Comparison of ENCODE assay signal across 16 cellular contexts in the genomic region with DNA sequence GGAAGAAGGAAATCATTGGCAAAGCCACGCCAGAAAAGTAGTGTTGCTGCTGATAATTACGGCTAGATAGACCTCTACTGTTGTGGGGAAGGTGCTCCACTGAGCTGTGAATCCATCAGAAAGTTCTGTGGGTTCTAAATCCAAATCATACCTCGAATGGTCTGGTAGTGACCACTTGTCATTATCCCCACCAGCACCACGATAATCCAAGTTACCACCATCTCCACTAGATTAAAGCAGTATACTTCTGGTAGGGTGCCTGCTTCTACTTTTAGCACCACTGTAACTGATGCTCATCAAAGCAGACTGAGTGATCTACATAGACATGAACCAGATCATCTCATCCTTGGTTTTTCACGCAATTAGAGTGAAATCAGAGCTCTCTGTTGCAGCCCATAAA.
A peak's percentile ranks its signal among the peaks of the same experiment; 100 is the strongest.
DNase-seq lines count a peak whose midpoint lies in the region; ATAC-seq and TF ChIP-seq lines count a peak whose summit lies in the region.
"Had no signal": no experiment of that assay in that cellular context is flagged by ENCODE, and none has a peak within 500 bp of the region (broad histone marks: within the 10 kb centered on the region; RNA-seq: fewer than 3 reads in every experiment).

No MANE protein-coding gene starts in this region.

- H3K23ac ChIP-seq in mesenchymal stem cell (ENCODE audit: low read length in 2 of 2), result no peak overlapping the region

- H2BK120ac ChIP-seq in mesenchymal stem cell (ENCODE audit: low read depth, low read length), result no peak overlapping the region

- peak overlapping the region; percentile 39 for H2AK5ac ChIP-seq in mesenchymal stem cell (ENCODE audit: low read length, severe bottlenecking)

- H3K27me3 ChIP-seq in SJSA1 (replicated peaks) (no peaks in the 10 kb centered on the region), mesenchymal stem cell (ENCODE audit: control insufficient read depth in 1 of 2, insufficient read depth in 1 of 2, low read length in 2 of 2) (no peaks in the 10 kb centered on the region), thoracic aorta (replicated peaks; ENCODE audit: insufficient read depth) (no peaks in the 10 kb centered on the region)

- no peaks in the 10 kb centered on the region for H3K9me3 ChIP-seq in SJSA1 (replicated peaks)
- H3K9me3 ChIP-seq in mesenchymal stem cell (ENCODE audit: control insufficient read depth, low read length), result peaks cover 9% of the 10 kb centered on the region
- no peaks in the 10 kb centered on the region for H3K9me3 ChIP-seq in thoracic aorta

- H3K18ac ChIP-seq in mesenchymal stem cell (ENCODE audit: low read depth in 1 of 2, low read length in 2 of 2), result no peak overlapping the region

- H4K8ac ChIP-seq in mesenchymal stem cell (ENCODE audit: low read length), result no peak overlapping the region

- H2BK5ac ChIP-seq in mesenchymal stem cell (ENCODE audit: low read depth, low read length, poor library complexity, severe bottlenecking), result no peak overlapping the region

- no peaks in the 10 kb centered on the region for H3K9me3 Mint-ChIP-seq in HFFc6

- WGBS in mesenchymal stem cell, result 89% methylated on average over 5 of the region's 5 CpGs

- H3K36me3 ChIP-seq in SJSA1 (no peaks in the 10 kb centered on the region), mesenchymal stem cell (ENCODE audit: control insufficient read depth in 1 of 2, insufficient read depth in 2 of 2, low read depth in 1 of 2, low read length in 2 of 2) (no peaks in the 10 kb centered on the region), thoracic aorta (no peaks in the 10 kb centered on the region)

- H3K36me3 Mint-ChIP-seq in HFFc6 (ENCODE audit: low read depth), result peaks cover 23% of the 10 kb centered on the region
- H3K36me3 Mint-ChIP-seq: CD4-positive, alpha-beta memory T cell had no signal

- H3K4me3 Mint-ChIP-seq in HFFc6, result peak overlapping the region; percentile 43; the same call in 1 of the 2 replicates
- H3K4me3 Mint-ChIP-seq: CD4-positive, alpha-beta memory T cell had no signal

- no peak for TF ChIP-seq CTCF in HFFc6 (IDR thresholded peaks at IDR 0.05)
- no peak for TF ChIP-seq CTCF in thoracic aorta (IDR thresholded peaks at IDR 0.05)

- H3K4me1 ChIP-seq in SJSA1 (replicated peaks) (peaks cover 29% of the 10 kb centered on the region), mesenchymal stem cell (ENCODE audit: control insufficient read depth, insufficient read depth, low read depth, low read length) (no peaks in the 10 kb centered on the region), thoracic aorta (ENCODE audit: control insufficient read depth in 1 of 2, low read depth in 2 of 2) (peaks cover 12 to 21% of the 10 kb centered on the region in 2 donors)

- no peak overlapping the region for H3K4me2 ChIP-seq in mesenchymal stem cell (ENCODE audit: low read length, poor library complexity, severe bottlenecking)

- H3K9ac ChIP-seq in mesenchymal stem cell (ENCODE audit: low read length), result peak overlapping the region; percentile 44

- no peak overlapping the region for H2BK15ac ChIP-seq in mesenchymal stem cell (ENCODE audit: low read depth, poor library complexity, severe bottlenecking)

- no peak overlapping the region for H4K91ac ChIP-seq in mesenchymal stem cell (ENCODE audit: low read length)

- no peak overlapping the region for H3K4ac ChIP-seq in mesenchymal stem cell (ENCODE audit: low read depth in 1 of 2, low read length in 2 of 2)

- DNase-seq in HFFc6, result no peak
- no peak for DNase-seq in SJSA1 (ENCODE audit: low read depth in 1 of 2, low spot score in 2 of 2)
- no peak for DNase-seq in mesenchymal stem cell
- DNase-seq in thoracic aorta (ENCODE audit: low spot score), result no peak
- DNase-seq: ACHN; Calu3; CD4-positive, alpha-beta memory T cell; DMS53; Kasumi-1; NCI-H1105 treated with DMSO at 0.1 percent for 48 hours; NCI-H1694 treated with DMSO at 0.1 percent for 48 hours; NCI-H526 treated with DMSO at 0.1 percent for 48 hours; Right ventricle myocardium superior had no signal

- ATAC-seq in thoracic aorta (ENCODE audit: insufficient number of reproducible peaks, low FRiP score, low read depth) (no peak), HG02938 (IDR thresholded peaks at IDR 0.05; ENCODE audit: unreplicated experiment) (no peak), HG02981 (IDR thresholded peaks at IDR 0.05; ENCODE audit: unreplicated experiment) (no peak)
- no peak for ATAC-seq in activated CD4-positive, CD25-positive, alpha-beta regulatory T cell treated with anti-CD3 and anti-CD28 coated beads, Interleukin-2, amount 50 U/mL, for 24 hours

- peaks cover 5% of the 10 kb centered on the region for H3K27me3 Mint-ChIP-seq in HFFc6 (ENCODE audit: insufficient read depth)

- peak overlapping the region; percentile 22 for H3K27ac Mint-ChIP-seq in HFFc6

- no peak overlapping the region for H2AFZ ChIP-seq in mesenchymal stem cell (ENCODE audit: low read depth, low read length)

- no peak overlapping the region for H2BK12ac ChIP-seq in mesenchymal stem cell (ENCODE audit: low read length in 2 of 2)

- no peak overlapping the region for H3K14ac ChIP-seq in mesenchymal stem cell (ENCODE audit: low read length in 2 of 2)

- no peaks in the 10 kb centered on the region for H3K79me1 ChIP-seq in mesenchymal stem cell (replicated peaks; ENCODE audit: low read length, poor library complexity, severe bottlenecking)

- H3K27ac ChIP-seq in SJSA1 (peak overlapping the region; percentile 54), mesenchymal stem cell (ENCODE audit: low read length, poor library complexity, severe bottlenecking) (peak overlapping the region; percentile 38), thoracic aorta (peak overlapping the region; percentile 3 to 78)

- peaks cover 62% of the 10 kb centered on the region for H3K4me1 Mint-ChIP-seq in HFFc6 (ENCODE audit: low read depth)

- H3K4me3 ChIP-seq in SJSA1 (no peak overlapping the region), mesenchymal stem cell (ENCODE audit: insufficient read depth in 1 of 2, low read depth in 1 of 2, low read length in 2 of 2) (no peak overlapping the region), thoracic aorta (no peak overlapping the region)
